ENCODE assay signal across 13 cellular contexts in the genomic region with DNA sequence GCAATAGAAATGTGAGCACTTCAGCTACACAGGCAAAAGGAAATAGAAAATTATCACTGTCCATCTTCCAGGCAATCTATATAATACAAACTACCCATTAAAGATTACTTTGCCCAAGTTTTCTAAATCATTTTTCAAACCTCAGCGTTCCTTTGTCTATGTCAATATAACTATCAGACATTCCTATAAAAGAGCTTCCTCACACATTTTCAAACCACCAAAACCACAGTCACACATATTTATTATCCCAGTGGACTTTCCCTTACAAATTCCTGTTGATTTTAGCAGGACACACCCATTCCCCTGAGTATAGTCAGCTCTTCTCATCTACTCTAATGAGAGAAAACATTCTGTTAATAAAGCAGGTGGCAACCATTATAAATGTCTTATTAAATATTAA.
"Had no signal": no experiment of that assay in that cellular context is flagged by ENCODE, and none has a peak within 500 bp of the region (broad histone marks: within the 10 kb centered on the region; RNA-seq: fewer than 3 reads in every experiment).

No MANE protein-coding gene starts in this region.

- H3K36me3 Mint-ChIP-seq: activated naive CD8-positive, alpha-beta T cell treated with anti-CD3 and anti-CD28 coated beads for 36 hours; type B pancreatic cell had no signal

- H3K27me3 Mint-ChIP-seq: type B pancreatic cell had no signal

- H3K9me3 Mint-ChIP-seq: activated naive CD8-positive, alpha-beta T cell treated with anti-CD3 and anti-CD28 coated beads for 36 hours; activated T-helper 1 cell treated with anti-CD3 and anti-CD28 coated beads, Interleukin-12 subunit alpha, Interleukin-12 subunit beta, Interleukin-2, Interleukin-4 antibody, amounts not matched to agents 30 ng/mL and 10 ng/mL and 1 ng/mL, durations not matched to agents 14 hours and 24 hours and 36 hours; stimulated activated naive CD8-positive, alpha-beta T cell treated with anti-CD3 and anti-CD28 coated beads, Interleukin-15, Interleukin-2, amounts not matched to agents 100 ng/mL and 50 ng/mL, for 24 hours had no signal

- H3K4me3 Mint-ChIP-seq: activated naive CD8-positive, alpha-beta T cell treated with anti-CD3 and anti-CD28 coated beads for 36 hours; activated T-helper 1 cell treated with anti-CD3 and anti-CD28 coated beads, Interleukin-12 subunit alpha, Interleukin-12 subunit beta, Interleukin-2, Interleukin-4 antibody, amounts not matched to agents 30 ng/mL and 10 ng/mL and 1 ng/mL, durations not matched to agents 14 hours and 24 hours and 36 hours; endodermal cell; stimulated activated naive CD8-positive, alpha-beta T cell treated with anti-CD3 and anti-CD28 coated beads, Interleukin-15, Interleukin-2, amounts not matched to agents 100 ng/mL and 50 ng/mL, for 24 hours; type B pancreatic cell had no signal

- H3K4me1 Mint-ChIP-seq: activated naive CD8-positive, alpha-beta T cell treated with anti-CD3 and anti-CD28 coated beads for 36 hours; endodermal cell had no signal

- H3K4me3 ChIP-seq: dorsolateral prefrontal cortex, left ventricle myocardium inferior, prostate gland, right lobe of liver had no signal

- DNase-seq: activated CD4-positive, alpha-beta T cell treated with anti-CD3 and anti-CD28 coated beads, Interleukin-2, amount 50 U/mL, for 1 hour; activated naive CD8-positive, alpha-beta T cell treated with anti-CD3 and anti-CD28 coated beads for 36 hours; amygdala; dorsolateral prefrontal cortex; endodermal cell; left ventricle myocardium inferior; right lobe of liver; T-helper 9 cell had no signal

- H3K27ac Mint-ChIP-seq: activated naive CD8-positive, alpha-beta T cell treated with anti-CD3 and anti-CD28 coated beads for 36 hours; activated T-helper 1 cell treated with anti-CD3 and anti-CD28 coated beads, Interleukin-12 subunit alpha, Interleukin-12 subunit beta, Interleukin-2, Interleukin-4 antibody, amounts not matched to agents 30 ng/mL and 10 ng/mL and 1 ng/mL, durations not matched to agents 14 hours and 24 hours and 36 hours; endodermal cell; stimulated activated naive CD8-positive, alpha-beta T cell treated with anti-CD3 and anti-CD28 coated beads, Interleukin-15, Interleukin-2, amounts not matched to agents 100 ng/mL and 50 ng/mL, for 24 hours; type B pancreatic cell had no signal

- ATAC-seq: activated CD4-positive, CD25-positive, alpha-beta regulatory T cell treated with anti-CD3 and anti-CD28 coated beads, Interleukin-2, amount 50 U/mL, for 24 hours; right lobe of liver had no signal
